In the genomic region with DNA sequence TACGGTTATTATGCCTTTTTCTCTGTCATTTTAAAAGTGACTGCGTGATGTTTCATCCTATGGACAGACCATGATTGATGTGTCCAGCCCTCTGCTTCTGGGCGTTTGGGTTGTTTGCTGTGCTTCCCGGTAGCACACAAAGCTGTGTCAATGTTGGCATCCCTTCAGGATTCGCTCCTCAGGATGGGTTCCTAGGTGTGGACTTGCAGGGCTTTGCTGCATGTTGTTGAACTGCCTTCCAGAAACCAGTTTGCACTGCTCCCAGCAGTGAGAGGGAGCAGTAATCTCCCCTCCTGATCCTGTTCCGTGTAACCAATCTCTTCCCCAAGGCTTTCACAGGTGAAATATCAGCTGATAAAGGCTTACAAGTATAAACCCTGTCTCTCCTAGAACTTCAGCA, we compare ENCODE assay signal across 1 cellular context.
TF ChIP-seq lines count a peak whose summit lies in the region.

No MANE protein-coding gene starts in this region.

TF ChIP-seq in HepG2, 621 proteins besides CTCF, POLR2A, EP300 and RAD21:
- TF ChIP-seq, protein P1, sequence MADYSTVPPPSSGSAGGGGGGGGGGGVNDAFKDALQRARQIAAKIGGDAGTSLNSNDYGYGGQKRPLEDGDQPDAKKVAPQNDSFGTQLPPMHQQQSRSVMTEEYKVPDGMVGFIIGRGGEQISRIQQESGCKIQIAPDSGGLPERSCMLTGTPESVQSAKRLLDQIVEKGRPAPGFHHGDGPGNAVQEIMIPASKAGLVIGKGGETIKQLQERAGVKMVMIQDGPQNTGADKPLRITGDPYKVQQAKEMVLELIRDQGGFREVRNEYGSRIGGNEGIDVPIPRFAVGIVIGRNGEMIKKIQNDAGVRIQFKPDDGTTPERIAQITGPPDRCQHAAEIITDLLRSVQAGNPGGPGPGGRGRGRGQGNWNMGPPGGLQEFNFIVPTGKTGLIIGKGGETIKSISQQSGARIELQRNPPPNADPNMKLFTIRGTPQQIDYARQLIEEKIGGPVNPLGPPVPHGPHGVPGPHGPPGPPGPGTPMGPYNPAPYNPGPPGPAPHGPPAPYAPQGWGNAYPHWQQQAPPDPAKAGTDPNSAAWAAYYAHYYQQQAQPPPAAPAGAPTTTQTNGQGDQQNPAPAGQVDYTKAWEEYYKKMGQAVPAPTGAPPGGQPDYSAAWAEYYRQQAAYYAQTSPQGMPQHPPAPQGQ (CRISPR knock-in tag; IDR thresholded peaks at IDR 0.05; ENCODE audit: borderline replicate concordance), result no peak
- no peak for TF ChIP-seq RXRA (CRISPR knock-in tag; IDR thresholded peaks at IDR 0.05)
TF ChIP-seq in HepG2: peak in this region for 0.
